Comparison of ENCODE assay signal across 15 cellular contexts in the genomic region with DNA sequence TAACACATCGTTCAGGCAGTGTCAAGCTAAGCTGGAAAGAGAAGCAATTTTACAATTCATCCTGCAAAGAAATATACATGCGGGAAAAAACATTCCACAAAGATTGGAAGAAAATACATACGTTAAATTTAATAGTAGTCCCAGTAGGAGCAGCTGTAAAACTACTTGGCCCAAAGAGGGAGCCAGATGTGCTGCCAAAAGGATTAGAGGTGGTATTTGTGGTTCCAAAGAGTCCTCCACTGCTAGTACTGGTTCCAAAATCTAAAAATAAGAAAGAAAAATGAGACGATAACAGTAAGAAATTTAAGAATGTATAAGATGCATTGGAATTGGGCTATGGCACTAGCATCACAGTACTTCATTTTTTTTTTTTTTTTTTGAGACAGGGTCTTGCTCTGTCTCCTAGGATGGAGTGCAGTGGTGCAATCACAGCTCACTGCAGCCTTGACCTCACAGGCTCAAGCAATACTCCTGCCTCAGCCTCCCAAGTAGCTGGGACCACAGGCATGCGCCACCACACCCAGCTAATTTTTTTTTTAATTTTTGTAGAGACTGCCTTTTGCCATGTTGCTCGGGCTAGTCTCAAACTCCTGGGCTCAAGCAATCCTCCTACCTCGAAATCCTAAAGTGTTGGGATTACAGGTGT.
"Had no signal": no experiment of that assay in that cellular context is flagged by ENCODE, and none has a peak within 500 bp of the region (broad histone marks: within the 10 kb centered on the region; RNA-seq: fewer than 3 reads in every experiment).

No MANE protein-coding gene starts in this region.

- H3K4me3 Mint-ChIP-seq: activated B cell treated with CpG ODN at 0.5 μM for 24 hours; activated CD4-positive, alpha-beta T cell treated with anti-CD3 and anti-CD28 coated beads, Interleukin-2, amount 10 ng/mL, durations not matched to agents 24 days and 14 days; neural crest cell; stimulated activated memory B cell treated with anti-CD40 and anti-IgM and Interleukin-4, amounts not matched to agents 10 μg/mL and 1 μg/mL and 100 μg/mL, for 72 hours; T-helper 1 cell treated with Interleukin-12 subunit alpha and Interleukin-12 subunit beta and Interleukin-4 antibody, amounts not matched to agents 30 μg/mL and 1 μg/mL, for 36 hours had no signal

- ATAC-seq: stimulated activated memory B cell treated with anti-CD40 and anti-IgM and Interleukin-4, amounts not matched to agents 10 μg/mL and 1 μg/mL and 100 μg/mL, for 72 hours had no signal

- H3K4me1 Mint-ChIP-seq: activated B cell treated with CpG ODN at 0.5 μM for 24 hours; brain; neural crest cell; stimulated activated memory B cell treated with anti-CD40 and anti-IgM and Interleukin-4, amounts not matched to agents 10 μg/mL and 1 μg/mL and 100 μg/mL, for 72 hours had no signal

- H3K4me3 ChIP-seq: ovary, skin epidermis, tibial artery, uterus had no signal

- H3K9me3 Mint-ChIP-seq: activated B cell treated with CpG ODN at 0.5 μM for 24 hours; activated CD4-positive, alpha-beta T cell treated with anti-CD3 and anti-CD28 coated beads, Interleukin-2, amount 10 ng/mL, durations not matched to agents 24 days and 14 days; activated T-helper 2 cell treated with anti-CD3 and anti-CD28 coated beads, Interferon-gamma antibody, Interleukin-2, Interleukin-4, amounts not matched to agents 10 μg/mL and 5 μg/mL and 100 μg/mL, durations not matched to agents 14 hours and 24 hours and 36 hours; brain; neural crest cell; stimulated activated memory B cell treated with anti-CD40 and anti-IgM and Interleukin-4, amounts not matched to agents 10 μg/mL and 1 μg/mL and 100 μg/mL, for 72 hours; T-helper 1 cell treated with Interleukin-12 subunit alpha and Interleukin-12 subunit beta and Interleukin-4 antibody, amounts not matched to agents 30 μg/mL and 1 μg/mL, for 36 hours had no signal

- H3K27ac Mint-ChIP-seq: activated B cell treated with CpG ODN at 0.5 μM for 24 hours; activated CD4-positive, alpha-beta T cell treated with anti-CD3 and anti-CD28 coated beads, Interleukin-2, amount 10 ng/mL, durations not matched to agents 24 days and 14 days; stimulated activated memory B cell treated with anti-CD40 and anti-IgM and Interleukin-4, amounts not matched to agents 10 μg/mL and 1 μg/mL and 100 μg/mL, for 72 hours; T-helper 1 cell treated with Interleukin-12 subunit alpha and Interleukin-12 subunit beta and Interleukin-4 antibody, amounts not matched to agents 30 μg/mL and 1 μg/mL, for 36 hours had no signal

- H3K27me3 Mint-ChIP-seq: activated B cell treated with CpG ODN at 0.5 μM for 24 hours; activated CD4-positive, alpha-beta T cell treated with anti-CD3 and anti-CD28 coated beads, Interleukin-2, amount 10 ng/mL, durations not matched to agents 24 days and 14 days; brain; stimulated activated memory B cell treated with anti-CD40 and anti-IgM and Interleukin-4, amounts not matched to agents 10 μg/mL and 1 μg/mL and 100 μg/mL, for 72 hours had no signal

- DNase-seq: activated B cell treated with CpG ODN at 0.5 μM for 24 hours; activated CD4-positive, alpha-beta T cell treated with anti-CD3 and anti-CD28 coated beads, Interleukin-2, amount 10 ng/mL, durations not matched to agents 24 days and 14 days; activated naive CD4-positive, alpha-beta T cell treated with anti-CD3 and anti-CD28 coated beads, Interleukin-2, amount 50 U/mL, for 16 hours; amniotic stem cell; hippocampal formation; kidney glomerular epithelial cell; ovary; tibial artery; uterus had no signal
